Comparison of ENCODE assay signal across 16 cellular contexts in the genomic region with DNA sequence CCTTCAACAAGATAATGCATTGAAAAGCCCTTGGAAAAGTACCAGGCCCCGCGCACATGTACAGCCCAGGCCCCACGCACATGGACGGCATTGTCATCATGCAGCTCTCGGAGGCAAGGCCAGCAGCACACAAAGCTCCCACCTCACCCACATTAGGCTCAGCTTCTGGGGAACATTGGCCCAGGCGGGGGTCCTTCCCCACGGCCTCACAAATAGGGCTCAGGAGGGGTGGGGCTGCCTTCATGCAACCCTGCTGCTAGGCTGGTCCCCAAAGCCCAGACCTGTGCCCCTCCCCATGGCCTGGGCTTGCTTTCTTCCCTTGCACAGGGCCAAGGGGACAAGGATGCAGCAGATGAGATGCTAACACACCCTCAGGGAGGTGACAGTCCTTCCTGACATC. TPM values are rescaled to one million over a fixed set of nuclear protein-coding genes. Genes with fewer than 3 reads are reported as not detected.
A peak's percentile ranks its signal among the peaks of the same experiment; 100 is the strongest.
DNase-seq lines count a peak whose midpoint lies in the region; ATAC-seq and TF ChIP-seq lines count a peak whose summit lies in the region.
"Had no signal": no experiment of that assay in that cellular context is flagged by ENCODE, and none has a peak within 500 bp of the region (broad histone marks: within the 10 kb centered on the region; RNA-seq: fewer than 3 reads in every experiment).

No MANE protein-coding gene starts in this region.

- intact Hi-C loops in right cardiac atrium (cut with DNase I) (no loop called here), cardiac septum (cut with DNase I) (no loop called here), lower lobe of right lung (cut with DNase I) (no loop called here)

- H3K36me3 ChIP-seq in lower lobe of right lung: peaks cover 8% of the 10 kb centered on the region

- H3K27ac Mint-ChIP-seq in activated T-helper 17 cell treated with anti-CD3 and anti-CD28 coated beads, Interleukin-2, amount 50 U/mL, for 72 hours: no peak overlapping the region
- H3K27ac Mint-ChIP-seq: dendritic cell treated with granulocyte-macrophage colony-stimulating factor and Interleukin-4, amounts not matched to agents 40 ng/mL and 50 ng/mL, for 4 days; memory B cell had no signal

- H3K27ac ChIP-seq in right cardiac atrium (ENCODE audit: low read length) (no peak overlapping the region), coronary artery (no peak overlapping the region), lower lobe of right lung (no peak overlapping the region)
- H3K27ac ChIP-seq: tibial nerve had no signal

- ATAC-seq in right cardiac atrium: no peak
- no peak for ATAC-seq in activated T-helper 17 cell treated with anti-CD3 and anti-CD28 coated beads, Interleukin-2, amount 50 U/mL, for 72 hours (replicated peaks)
- no peak for ATAC-seq in lower lobe of right lung

- DNase-seq in right cardiac atrium: peak in 2 of 3 donors; percentile 6 to 34
- no peak for DNase-seq in cardiac septum (ENCODE audit: low spot score)
- peak; percentile 69 for DNase-seq in coronary artery (ENCODE audit: low spot score)
- DNase-seq in midbrain (lab: John Stamatoyannopoulos, UW): peak; percentile 5
- no peak for DNase-seq in SHP77 (lab: John Stamatoyannopoulos, UW)
- DNase-seq in lower lobe of right lung: no peak
- no peak for DNase-seq in EL
- DNase-seq: activated gamma-delta T cell, DMS153, NCI-H1930, NCI-H748 treated with DMSO at 0.1 percent for 48 hours, T-helper 1 cell had no signal

- no peak overlapping the region for H3K4me3 Mint-ChIP-seq in activated T-helper 17 cell treated with anti-CD3 and anti-CD28 coated beads, Interleukin-2, amount 50 U/mL, for 72 hours
- H3K4me3 Mint-ChIP-seq: dendritic cell treated with granulocyte-macrophage colony-stimulating factor and Interleukin-4, amounts not matched to agents 40 ng/mL and 50 ng/mL, for 4 days; memory B cell had no signal

- H3K27me3 ChIP-seq in right cardiac atrium (ENCODE audit: control insufficient read depth, insufficient read depth) (no peaks in the 10 kb centered on the region), lower lobe of right lung (ENCODE audit: low read depth) (peaks cover 10% of the 10 kb centered on the region)

- WGBS in right cardiac atrium: 54% methylated on average over 7 of the region's 7 CpGs

- TF ChIP-seq CTCF in coronary artery (IDR thresholded peaks at IDR 0.05) (no peak), lower lobe of right lung (IDR thresholded peaks at IDR 0.05) (no peak)

- H3K4me3 ChIP-seq in right cardiac atrium (ENCODE audit: low read length): no peak overlapping the region
- no peak overlapping the region for H3K4me3 ChIP-seq in coronary artery
- H3K4me3 ChIP-seq in lower lobe of right lung: no peak overlapping the region
- H3K4me3 ChIP-seq: tibial nerve had no signal

- no peaks in the 10 kb centered on the region for H3K36me3 Mint-ChIP-seq in activated T-helper 17 cell treated with anti-CD3 and anti-CD28 coated beads, Interleukin-2, amount 50 U/mL, for 72 hours (ENCODE audit: low read depth)

- H3K4me1 Mint-ChIP-seq in activated T-helper 17 cell treated with anti-CD3 and anti-CD28 coated beads, Interleukin-2, amount 50 U/mL, for 72 hours: no peaks in the 10 kb centered on the region

- H3K4me1 ChIP-seq in right cardiac atrium (ENCODE audit: control insufficient read depth, insufficient read depth, low read length): no peaks in the 10 kb centered on the region
- H3K4me1 ChIP-seq in lower lobe of right lung: no peaks in the 10 kb centered on the region

- H3K27me3 Mint-ChIP-seq in activated T-helper 17 cell treated with anti-CD3 and anti-CD28 coated beads, Interleukin-2, amount 50 U/mL, for 72 hours: peaks cover 31% of the 10 kb centered on the region

- no peaks in the 10 kb centered on the region for H3K9me3 Mint-ChIP-seq in activated T-helper 17 cell treated with anti-CD3 and anti-CD28 coated beads, Interleukin-2, amount 50 U/mL, for 72 hours
- H3K9me3 Mint-ChIP-seq: dendritic cell treated with granulocyte-macrophage colony-stimulating factor and Interleukin-4, amounts not matched to agents 40 ng/mL and 50 ng/mL, for 4 days; memory B cell had no signal

- no peaks in the 10 kb centered on the region for H3K9me3 ChIP-seq in right cardiac atrium (ENCODE audit: control insufficient read depth, low read length)
- no peaks in the 10 kb centered on the region for H3K9me3 ChIP-seq in lower lobe of right lung
- H3K9me3 ChIP-seq: tibial nerve had no signal

RNA-seq across cellular contexts. Expression of a gene that starts 26.7 kb away (rescaled TPM):
- total RNA-seq in right cardiac atrium: 10 to 100 TPM; 22.0 to 28.8 (median 23.0) TPM
- polyA plus RNA-seq in right cardiac atrium: 26.1 TPM
- 31.5 TPM for total RNA-seq in cardiac septum
- 10 to 100 TPM; 19.1 to 23.0 TPM for total RNA-seq in activated T-helper 17 cell treated with anti-CD3 and anti-CD28 coated beads, Interleukin-2, amount 50 U/mL, for 72 hours
- 40.6 TPM for total RNA-seq in lower lobe of right lung

Comparison
In these comparisons a context has a peak if more than half of its experiments do, and no peak if none do; other contexts are left out.
1. DNase-seq: peak in right cardiac atrium (2 of 3), coronary artery (single experiment) and midbrain (single experiment); none in cardiac septum (single experiment), SHP77 (0 of 2), lower lobe of right lung (single experiment) and EL (single experiment).